In the genomic region with DNA sequence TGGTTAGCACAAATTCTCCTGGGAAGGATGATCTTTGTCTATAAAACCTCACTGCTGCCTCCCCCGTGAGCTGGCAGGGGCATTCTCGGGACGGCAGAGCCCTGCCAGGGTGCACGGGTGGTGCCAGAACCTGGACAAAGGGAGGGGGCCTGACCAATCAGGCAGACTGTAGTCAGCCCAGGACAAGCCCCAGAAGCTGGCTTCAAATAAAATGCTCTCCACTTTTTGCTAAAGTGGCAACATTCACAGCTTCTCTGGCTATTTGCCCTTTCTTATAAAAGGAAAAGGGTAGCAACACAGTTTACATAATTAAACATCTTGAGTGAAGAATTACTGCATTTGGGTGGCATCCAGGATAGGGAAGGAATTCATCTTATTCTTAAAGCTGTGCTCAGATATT, we compare ENCODE assay signal across 33 cellular contexts. TPM values are rescaled to one million over a fixed set of nuclear protein-coding genes. Genes with fewer than 3 reads are reported as not detected.
A peak's percentile ranks its signal among the peaks of the same experiment; 100 is the strongest.
DNase-seq lines count a peak whose midpoint lies in the region; ATAC-seq and TF ChIP-seq lines count a peak whose summit lies in the region.
"Had no signal": no experiment of that assay in that cellular context is flagged by ENCODE, and none has a peak within 500 bp of the region (broad histone marks: within the 10 kb centered on the region; RNA-seq: fewer than 3 reads in every experiment).

No MANE protein-coding gene starts in this region.

- ATAC-seq in HG02623 (IDR thresholded peaks at IDR 0.05; ENCODE audit: unreplicated experiment) (no peak), GM19395 (IDR thresholded peaks at IDR 0.05; ENCODE audit: unreplicated experiment) (no peak)
- ATAC-seq: activated naive CD8-positive, alpha-beta T cell treated with anti-CD3 and anti-CD28 coated beads, Interleukin-2, amount 50 U/mL, for 24 hours; heart right ventricle; left cardiac atrium had no signal

- no peak overlapping the region for H3K4me3 ChIP-seq in HEK293 (ENCODE audit: low read depth, low read length)
- H3K4me3 ChIP-seq: BLaER1 treated with 17β-estradiol and CSF1 and Interleukin-3, amounts not matched to agents 10 nM and 100 nM; heart right ventricle; spleen; upper lobe of left lung had no signal

- intact Hi-C loops in posterior vena cava (cut with DNase I) = loop anchor here in 1 of 2 donors (5.0 kb wide), 1 partner anchor 1481 kb away; no protein-coding TSS in a partner anchor

- H3K27ac ChIP-seq in HEK293 (ENCODE audit: extremely low read depth, low read depth, low read length) = no peak overlapping the region
- H3K27ac ChIP-seq: BLaER1 treated with 17β-estradiol and CSF1 and Interleukin-3, amounts not matched to agents 10 nM and 100 nM; epithelial cell of prostate; heart right ventricle; neutrophil; spleen; upper lobe of left lung; WERI-Rb-1 had no signal

- H3K36me3 ChIP-seq in HEK293 (ENCODE audit: control insufficient read depth in 2 of 2, insufficient read depth in 1 of 2, low read length in 2 of 2) = no peaks in the 10 kb centered on the region
- H3K36me3 ChIP-seq: BLaER1 treated with 17β-estradiol and CSF1 and Interleukin-3, amounts not matched to agents 10 nM and 100 nM; heart right ventricle; neutrophil; spleen; upper lobe of left lung; WERI-Rb-1 had no signal

- POLR2A ChIA-PET in HEK293 (lab: Yijun Ruan, JAX) = no interaction called here

- H3K9me3 ChIP-seq in HEK293 (ENCODE audit: control insufficient read depth, insufficient read depth, low read depth, low read length) = no peaks in the 10 kb centered on the region
- H3K9me3 ChIP-seq: BLaER1 treated with 17β-estradiol and CSF1 and Interleukin-3, amounts not matched to agents 10 nM and 100 nM; Caco-2; heart right ventricle; neutrophil; spleen; upper lobe of left lung had no signal

- CTCF ChIA-PET in HEK293 (lab: Yijun Ruan, JAX) = interaction anchor here (0.6 to 2.4 kb wide), 17 partner anchors 11 to 415 kb away, joined by 3 to 11 read pairs (median 4); a partner anchor contains a TSS

- TF ChIP-seq CTCF in HEK293 (tag by site-specific recombination; IDR thresholded peaks at IDR 0.05) = no peak

- peaks cover 7% of the 10 kb centered on the region for H3K4me1 ChIP-seq in HEK293 (ENCODE audit: control insufficient read depth, insufficient read depth, low read length)
- H3K4me1 ChIP-seq: Caco-2, spleen had no signal

- DNase-seq in cerebellar cortex (ENCODE audit: low spot score) (peak; percentile 11), inferior parietal cortex (ENCODE audit: extremely low spot score) (peak; percentile 34), putamen (ENCODE audit: low spot score) (peak; percentile 63), NOMO-1 treated with DMSO at 0.1 percent for 48 hours (lab: John Stamatoyannopoulos, UW; ENCODE audit: unreplicated experiment) (no peak), posterior vena cava (ENCODE audit: low spot score) (no peak)
- DNase-seq: activated CD4-positive, alpha-beta T cell treated with anti-CD3 and anti-CD28 coated beads, Interleukin-2, amount 10 ng/mL, durations not matched to agents 24 days and 14 days; activated naive CD8-positive, alpha-beta T cell treated with anti-CD3 and anti-CD28 coated beads, Interleukin-2, amount 50 U/mL, for 24 hours; activated T-cell treated with anti-CD3 and anti-CD28 coated beads, Interleukin-2, amount 50 U/mL, for 48 hours; Caco-2; effector CD8-positive, alpha-beta T cell; GDM1; heart right ventricle; KG1; left cardiac atrium; mesendoderm; NCI-H1436 treated with DMSO at 0.1 percent for 48 hours; NCI-H2107; NCI-H446 treated with DMSO at 0.1 percent for 48 hours; OCI-M1; retina; SHP77; spleen; stimulated activated CD4-positive, alpha-beta T cell treated with anti-CD3 and anti-CD28 coated beads, Interleukin-2, amount 100 ng/mL, for 48 hours; WERI-Rb-1 had no signal

TF ChIP-seq in HEK293, 187 proteins besides CTCF, POLR2A, EP300 and RAD21:
- TF ChIP-seq, protein P1, sequence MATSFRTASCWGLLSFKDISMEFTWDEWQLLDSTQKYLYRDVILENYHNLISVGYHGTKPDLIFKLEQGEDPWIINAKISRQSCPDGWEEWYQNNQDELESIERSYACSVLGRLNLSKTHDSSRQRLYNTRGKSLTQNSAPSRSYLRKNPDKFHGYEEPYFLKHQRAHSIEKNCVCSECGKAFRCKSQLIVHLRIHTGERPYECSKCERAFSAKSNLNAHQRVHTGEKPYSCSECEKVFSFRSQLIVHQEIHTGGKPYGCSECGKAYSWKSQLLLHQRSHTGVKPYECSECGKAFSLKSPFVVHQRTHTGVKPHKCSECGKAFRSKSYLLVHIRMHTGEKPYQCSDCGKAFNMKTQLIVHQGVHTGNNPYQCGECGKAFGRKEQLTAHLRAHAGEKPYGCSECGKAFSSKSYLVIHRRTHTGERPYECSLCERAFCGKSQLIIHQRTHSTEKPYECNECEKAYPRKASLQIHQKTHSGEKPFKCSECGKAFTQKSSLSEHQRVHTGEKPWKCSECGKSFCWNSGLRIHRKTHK (tag by site-specific recombination; IDR thresholded peaks at IDR 0.05) = no peak
- peak; percentile 51; the same call in 1 of the 2 replicates for TF ChIP-seq ZNF335 (tag by site-specific recombination; conservative IDR thresholded peaks at IDR 0.05)
- TF ChIP-seq, protein P2, sequence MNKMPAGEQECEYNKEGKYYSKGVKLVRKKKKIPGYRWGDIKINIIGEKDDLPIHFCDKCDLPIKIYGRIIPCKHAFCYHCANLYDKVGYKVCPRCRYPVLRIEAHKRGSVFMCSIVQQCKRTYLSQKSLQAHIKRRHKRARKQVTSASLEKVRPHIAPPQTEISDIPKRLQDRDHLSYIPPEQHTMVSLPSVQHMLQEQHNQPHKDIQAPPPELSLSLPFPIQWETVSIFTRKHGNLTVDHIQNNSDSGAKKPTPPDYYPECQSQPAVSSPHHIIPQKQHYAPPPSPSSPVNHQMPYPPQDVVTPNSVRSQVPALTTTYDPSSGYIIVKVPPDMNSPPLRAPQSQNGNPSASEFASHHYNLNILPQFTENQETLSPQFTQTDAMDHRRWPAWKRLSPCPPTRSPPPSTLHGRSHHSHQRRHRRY (tag by site-specific recombination; IDR thresholded peaks at IDR 0.05) = no peak
- no peak for TF ChIP-seq ZNF843 (tag by site-specific recombination; IDR thresholded peaks at IDR 0.05)
- TF ChIP-seq ZNF24 (tag by site-specific recombination; IDR thresholded peaks at IDR 0.05) = no peak
- no peak for TF ChIP-seq ZNF174 (tag by site-specific recombination; IDR thresholded peaks at IDR 0.05)
- TF ChIP-seq KLF9 (tag by site-specific recombination; IDR thresholded peaks at IDR 0.05; ENCODE audit: low read depth) = no peak
- no peak for TF ChIP-seq ZNF138 (tag by site-specific recombination; IDR thresholded peaks at IDR 0.05; ENCODE audit: borderline replicate concordance)
TF ChIP-seq in HEK293: peak in this region for 1.

RNA-seq across cellular contexts. Expression of a gene that starts 14.4 kb away (rescaled TPM):
- not detected for total RNA-seq in posterior vena cava
- total RNA-seq: Caco-2, H4, heart right ventricle, left cardiac atrium, spleen, subcutaneous adipose tissue, upper lobe of left lung had no signal

RNA-seq across cellular contexts. Expression of a gene that starts 46.8 kb away (rescaled TPM):
- under 1 TPM; 0.10 to 0.19 TPM for total RNA-seq in posterior vena cava
- total RNA-seq: activated CD4-positive, alpha-beta T cell treated with anti-CD3 and anti-CD28 coated beads, Interleukin-2, amount 10 ng/mL, durations not matched to agents 24 days and 14 days; H4; upper lobe of left lung had no signal

Comparison
In these comparisons a context has a peak if more than half of its experiments do, and no peak if none do; other contexts are left out.
1. DNase-seq: peak in cerebellar cortex (single experiment), inferior parietal cortex (single experiment) and putamen (single experiment); none in NOMO-1 treated with DMSO at 0.1 percent for 48 hours (single experiment) and posterior vena cava (single experiment).